In the genomic region with DNA sequence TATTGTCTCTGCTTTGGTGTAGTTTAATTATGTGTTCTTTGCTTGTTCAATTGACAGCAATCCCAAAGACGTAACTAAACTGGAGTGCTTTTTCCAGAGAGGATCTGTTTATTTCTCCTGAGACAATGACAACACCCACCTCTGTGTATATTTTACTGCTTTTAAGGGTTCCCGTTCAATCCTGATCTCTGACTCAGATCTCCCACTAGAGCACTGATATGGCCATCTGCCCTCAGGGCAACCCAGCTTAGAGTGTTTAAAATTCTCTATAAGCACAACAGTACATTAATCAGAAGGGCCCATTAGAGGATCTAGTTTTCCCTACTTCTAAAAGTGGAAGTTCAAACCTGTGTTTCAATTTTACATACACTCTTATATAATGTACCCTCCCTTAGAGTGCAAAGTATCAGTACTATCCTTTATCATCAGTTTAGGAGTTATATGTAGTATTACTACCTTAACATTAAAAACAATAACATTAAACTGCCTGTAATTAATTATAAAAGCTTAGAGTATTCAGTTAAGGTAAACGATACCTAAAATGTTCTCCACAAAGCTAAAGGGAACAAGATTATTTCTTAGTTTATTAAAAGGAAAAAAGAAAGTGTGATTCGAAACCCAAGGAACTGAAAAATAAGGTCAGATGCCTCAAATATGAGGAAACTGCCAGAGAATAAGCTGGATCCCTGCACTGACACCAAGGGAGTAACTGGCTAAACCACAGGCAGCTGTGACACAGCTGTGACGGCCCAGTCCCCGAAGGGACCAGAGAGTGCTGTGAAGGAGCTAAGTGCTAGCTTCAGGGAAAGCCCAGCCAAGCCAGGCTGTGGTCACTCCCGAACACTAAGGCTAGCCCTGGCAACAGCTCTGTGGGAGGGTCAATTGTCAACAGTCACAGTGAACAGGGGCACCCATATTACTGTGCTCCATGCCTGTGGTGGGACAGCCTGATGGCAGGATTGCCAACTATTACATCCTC, we compare ENCODE assay signal across 13 cellular contexts. TPM values are rescaled to one million over a fixed set of nuclear protein-coding genes. Genes with fewer than 3 reads are reported as not detected.
DNase-seq lines count a peak whose midpoint lies in the region; ATAC-seq and TF ChIP-seq lines count a peak whose summit lies in the region.
"Had no signal": no experiment of that assay in that cellular context is flagged by ENCODE, and none has a peak within 500 bp of the region (broad histone marks: within the 10 kb centered on the region; RNA-seq: fewer than 3 reads in every experiment).

No MANE protein-coding gene starts in this region.

- H3K4me3 ChIP-seq in AG09309 (ENCODE audit: control insufficient read depth, low read depth, low read length) (no peak overlapping the region), HEK293 (ENCODE audit: low read depth, low read length) (no peak overlapping the region), mesenchymal stem cell (ENCODE audit: insufficient read depth in 1 of 2, low read depth in 1 of 2, low read length in 2 of 2) (no peak overlapping the region)

- no peaks in the 10 kb centered on the region for H3K4me1 Mint-ChIP-seq in chondrocyte (ENCODE audit: low read depth)
- H3K4me1 Mint-ChIP-seq in activated naive CD8-positive, alpha-beta T cell treated with anti-CD3 and anti-CD28 coated beads, Interleukin-2, amount 50 U/mL, for 24 hours = no peaks in the 10 kb centered on the region

- H3K9me3 ChIP-seq in HEK293 (ENCODE audit: control insufficient read depth, insufficient read depth, low read depth, low read length) (no peaks in the 10 kb centered on the region), mesenchymal stem cell (ENCODE audit: control insufficient read depth, low read length) (no peaks in the 10 kb centered on the region)

- no peak for ATAC-seq in activated naive CD8-positive, alpha-beta T cell treated with anti-CD3 and anti-CD28 coated beads, Interleukin-2, amount 50 U/mL, for 24 hours
- no peak for ATAC-seq in GM21515 (IDR thresholded peaks at IDR 0.05; ENCODE audit: unreplicated experiment)
- ATAC-seq: stimulated activated effector memory CD8-positive, alpha-beta T cell treated with anti-CD3 and anti-CD28 coated beads, Interleukin-12 subunit alpha, Interleukin-12 subunit beta, amount 100 ng/mL, for 72 hours had no signal

- H3K4me2 ChIP-seq in mesenchymal stem cell (ENCODE audit: low read length, poor library complexity, severe bottlenecking) = no peak overlapping the region

- H3K27ac Mint-ChIP-seq in chondrocyte (ENCODE audit: unreplicated experiment) = peak overlapping the region; percentile 57
- no peak overlapping the region for H3K27ac Mint-ChIP-seq in activated naive CD8-positive, alpha-beta T cell treated with anti-CD3 and anti-CD28 coated beads, Interleukin-2, amount 50 U/mL, for 24 hours

- no peak overlapping the region for H2AK5ac ChIP-seq in mesenchymal stem cell (ENCODE audit: low read length, severe bottlenecking)

- no peak overlapping the region for H2BK12ac ChIP-seq in mesenchymal stem cell (ENCODE audit: low read length in 2 of 2)

- H2AFZ ChIP-seq in mesenchymal stem cell (ENCODE audit: low read depth, low read length) = no peak overlapping the region

- no peak overlapping the region for H2BK120ac ChIP-seq in mesenchymal stem cell (ENCODE audit: low read depth, low read length)

- H3K9ac ChIP-seq in mesenchymal stem cell (ENCODE audit: low read length) = peak overlapping the region; percentile 64

- H3K36me3 ChIP-seq in HEK293 (ENCODE audit: control insufficient read depth in 2 of 2, insufficient read depth in 1 of 2, low read length in 2 of 2) = peaks cover 14 to 96% of the 10 kb centered on the region in 2 experiments; a peak in 2 of 3 replicates
- H3K36me3 ChIP-seq in mesenchymal stem cell (ENCODE audit: control insufficient read depth in 1 of 2, insufficient read depth in 2 of 2, low read depth in 1 of 2, low read length in 2 of 2) = peaks cover 54 to 91% of the 10 kb centered on the region in 2 experiments

- H3K9me3 Mint-ChIP-seq in chondrocyte (ENCODE audit: low read depth) = no peaks in the 10 kb centered on the region
- H3K9me3 Mint-ChIP-seq in activated naive CD8-positive, alpha-beta T cell treated with anti-CD3 and anti-CD28 coated beads, Interleukin-2, amount 50 U/mL, for 24 hours = no peaks in the 10 kb centered on the region
- H3K9me3 Mint-ChIP-seq: stimulated activated effector memory CD8-positive, alpha-beta T cell treated with anti-CD3 and anti-CD28 coated beads, Interleukin-12 subunit alpha, Interleukin-12 subunit beta, amount 100 ng/mL, for 72 hours had no signal

- H4K91ac ChIP-seq in mesenchymal stem cell (ENCODE audit: low read length) = peak overlapping the region; percentile 43

- peak; percentile 34 for DNase-seq in AG09309 (ENCODE audit: low read depth)
- no peak for DNase-seq in chondrocyte (ENCODE audit: low spot score)
- DNase-seq in mesenchymal stem cell = peak; percentile 88
- DNase-seq in NCI-H345 treated with DMSO at 0.1 percent for 48 hours (lab: John Stamatoyannopoulos, UW; ENCODE audit: unreplicated experiment) = no peak
- no peak for DNase-seq in activated naive CD8-positive, alpha-beta T cell treated with anti-CD3 and anti-CD28 coated beads, Interleukin-2, amount 50 U/mL, for 24 hours
- DNase-seq in GM13976 (ENCODE audit: low spot score) = no peak
- DNase-seq: activated CD4-positive, CD25-positive, alpha-beta regulatory T cell treated with anti-CD3 and anti-CD28 coated beads, Interleukin-2, amount 50 U/mL, for 72 hours; cortex of kidney; NCI-H1092 treated with DMSO at 0.1 percent for 48 hours; stimulated activated CD4-positive, alpha-beta T cell treated with anti-CD3 and anti-CD28 coated beads, Interleukin-2, amount 100 ng/mL, for 24 hours had no signal

- H3K79me1 ChIP-seq in mesenchymal stem cell (replicated peaks; ENCODE audit: low read length, poor library complexity, severe bottlenecking) = peaks cover 27% of the 10 kb centered on the region

- in situ Hi-C loops in GM13976 (cut with MboI; ENCODE audit: low sequenced_read_pairs, unreplicated experiment) = no loop called here

- TF ChIP-seq CTCF in AG09309 (IDR thresholded peaks at IDR 0.05; ENCODE audit: control insufficient read depth, insufficient read depth, low read depth, low read length, missing control alignments) = no peak
- no peak for TF ChIP-seq CTCF in HEK293 (tag by site-specific recombination; IDR thresholded peaks at IDR 0.05)
- no peak for TF ChIP-seq CTCF in chondrocyte (IDR thresholded peaks at IDR 0.05)
- TF ChIP-seq CTCF in GM13976 (IDR thresholded peaks at IDR 0.05; ENCODE audit: borderline replicate concordance, control extremely low read depth, extremely low read depth, insufficient read depth, missing control alignments) = no peak

- POLR2A ChIA-PET in HEK293 (lab: Yijun Ruan, JAX) = interaction anchor here (1.5 to 1.7 kb wide), 2 partner anchors 16 kb away, joined by 3 to 7 read pairs; a partner anchor contains a TSS

- no peak overlapping the region for H3K23ac ChIP-seq in mesenchymal stem cell (ENCODE audit: low read length in 2 of 2)

- no peak overlapping the region for H3K14ac ChIP-seq in mesenchymal stem cell (ENCODE audit: low read length in 2 of 2)

- CTCF ChIA-PET in HEK293 (lab: Yijun Ruan, JAX) = interaction anchor here (0.7 to 5.8 kb wide), 5 partner anchors 10 to 290 kb away, joined by 3 to 27 read pairs (median 3); a partner anchor contains a TSS

- H3K4me3 Mint-ChIP-seq in chondrocyte (ENCODE audit: unreplicated experiment) = no peak overlapping the region
- H3K4me3 Mint-ChIP-seq in activated naive CD8-positive, alpha-beta T cell treated with anti-CD3 and anti-CD28 coated beads, Interleukin-2, amount 50 U/mL, for 24 hours = no peak overlapping the region
- H3K4me3 Mint-ChIP-seq: stimulated activated effector memory CD8-positive, alpha-beta T cell treated with anti-CD3 and anti-CD28 coated beads, Interleukin-12 subunit alpha, Interleukin-12 subunit beta, amount 100 ng/mL, for 72 hours had no signal

- H3K36me3 Mint-ChIP-seq in chondrocyte (ENCODE audit: low read depth) = peaks cover 28% of the 10 kb centered on the region
- peaks cover 50% of the 10 kb centered on the region for H3K36me3 Mint-ChIP-seq in activated naive CD8-positive, alpha-beta T cell treated with anti-CD3 and anti-CD28 coated beads, Interleukin-2, amount 50 U/mL, for 24 hours (ENCODE audit: low read depth)

- no peak overlapping the region for H3K18ac ChIP-seq in mesenchymal stem cell (ENCODE audit: low read depth in 1 of 2, low read length in 2 of 2)

- no peaks in the 10 kb centered on the region for H3K27me3 ChIP-seq in mesenchymal stem cell (ENCODE audit: control insufficient read depth in 1 of 2, insufficient read depth in 1 of 2, low read length in 2 of 2)

- 48% methylated on average over 6 of the region's 7 CpGs for WGBS in mesenchymal stem cell

- H3K4me1 ChIP-seq in HEK293 (ENCODE audit: control insufficient read depth, insufficient read depth, low read length) = no peaks in the 10 kb centered on the region
- H3K4me1 ChIP-seq in mesenchymal stem cell (ENCODE audit: control insufficient read depth, insufficient read depth, low read depth, low read length) = no peaks in the 10 kb centered on the region

- H2BK5ac ChIP-seq in mesenchymal stem cell (ENCODE audit: low read depth, low read length, poor library complexity, severe bottlenecking) = no peak overlapping the region

- H2BK15ac ChIP-seq in mesenchymal stem cell (ENCODE audit: low read depth, poor library complexity, severe bottlenecking) = no peak overlapping the region

- no peak overlapping the region for H3K4ac ChIP-seq in mesenchymal stem cell (ENCODE audit: low read depth in 1 of 2, low read length in 2 of 2)

- H3K27me3 Mint-ChIP-seq in chondrocyte (ENCODE audit: low read depth) = no peaks in the 10 kb centered on the region
- H3K27me3 Mint-ChIP-seq in activated naive CD8-positive, alpha-beta T cell treated with anti-CD3 and anti-CD28 coated beads, Interleukin-2, amount 50 U/mL, for 24 hours = no peaks in the 10 kb centered on the region

- no peak overlapping the region for H4K8ac ChIP-seq in mesenchymal stem cell (ENCODE audit: low read length)

- H3K27ac ChIP-seq in HEK293 (ENCODE audit: extremely low read depth, low read depth, low read length) (no peak overlapping the region), mesenchymal stem cell (ENCODE audit: low read length, poor library complexity, severe bottlenecking) (no peak overlapping the region)

TF ChIP-seq in HEK293, 187 proteins besides CTCF, POLR2A, EP300 and RAD21 (continues in another document):
- TF ChIP-seq ZSCAN30 (tag by site-specific recombination; IDR thresholded peaks at IDR 0.05) = peak; percentile 67; the same call in 1 of the 2 replicates

RNA-seq across cellular contexts. Expression of a gene that starts 15.2 kb away (rescaled TPM):
- 75.8 to 81.2 TPM (median 76.2 TPM) in 3 replicates for total RNA-seq in chondrocyte
- 119 TPM for polyA plus RNA-seq in mesenchymal stem cell (2013, experiment 1 of 2)
- 115 TPM for polyA plus RNA-seq in mesenchymal stem cell (2013, experiment 2 of 2)

RNA-seq across cellular contexts. Expression of a gene that starts 15.9 kb away (rescaled TPM):
- total RNA-seq in chondrocyte = 2.2 to 13.3 TPM (median 2.9 TPM) in 3 replicates
- 3.0 TPM for polyA plus RNA-seq in mesenchymal stem cell (2013, experiment 1 of 2)
- polyA plus RNA-seq in mesenchymal stem cell (2013, experiment 2 of 2) = 2.6 TPM

RNA-seq across cellular contexts. Expression of a gene that starts 16.3 kb away (rescaled TPM):
- 18.4 to 25.7 TPM (median 19.5 TPM) in 3 replicates for total RNA-seq in chondrocyte
- 17.3 TPM for polyA plus RNA-seq in mesenchymal stem cell (2013, experiment 1 of 2)
- 18.6 TPM for polyA plus RNA-seq in mesenchymal stem cell (2013, experiment 2 of 2)

RNA-seq across cellular contexts. Expression of a gene that starts 31.4 kb away (rescaled TPM):
- total RNA-seq in chondrocyte = 21.4 to 22.5 TPM (median 21.8 TPM) in 3 replicates
- polyA plus RNA-seq in mesenchymal stem cell (2013, experiment 1 of 2) = 39.0 TPM
- 39.5 TPM for polyA plus RNA-seq in mesenchymal stem cell (2013, experiment 2 of 2)

RNA-seq across cellular contexts. Expression of a gene that starts 32.2 kb away (rescaled TPM):
- total RNA-seq in chondrocyte = 27.1 to 31.8 TPM (median 30.3 TPM) in 3 replicates
- 13.4 TPM for polyA plus RNA-seq in mesenchymal stem cell (2013, experiment 1 of 2)
- polyA plus RNA-seq in mesenchymal stem cell (2013, experiment 2 of 2) = 13.6 TPM

Comparison
In these comparisons a context has a peak if more than half of its experiments do, and no peak if none do; other contexts are left out.
1. DNase-seq: peak in AG09309 (single experiment) and mesenchymal stem cell (single experiment); none in chondrocyte (single experiment), NCI-H345 treated with DMSO at 0.1 percent for 48 hours (single experiment), activated naive CD8-positive, alpha-beta T cell treated with anti-CD3 and anti-CD28 coated beads, Interleukin-2, amount 50 U/mL, for 24 hours (single experiment) and GM13976 (single experiment).